In genomic region chr6:75374913-75375530, GRCh38 we compare ENCODE assay signal across 28 cellular contexts.
A peak's percentile ranks its signal among the peaks of the same experiment; 100 is the strongest.
DNase-seq lines count a peak whose midpoint lies in the region; ATAC-seq and TF ChIP-seq lines count a peak whose summit lies in the region.
"Had no signal": no experiment of that assay in that cellular context is flagged by ENCODE, and none has a peak within 500 bp of the region (broad histone marks: within the 10 kb centered on the region; RNA-seq: fewer than 3 reads in every experiment).

No MANE protein-coding gene starts in this region.

- DNase-seq in ELF-1 (ENCODE audit: low read depth, low spot score) (peak; percentile 68), left ventricle myocardium superior (no peak), SJCRH30 (no peak), sciatic nerve (ENCODE audit: low spot score) (no peak), CD14-positive monocyte (ENCODE audit: low spot score) (no peak)
- no peak for DNase-seq in naive thymus-derived CD4-positive, alpha-beta T cell
- DNase-seq: activated CD4-positive, CD25-positive, alpha-beta regulatory T cell; activated CD8-positive, alpha-beta T cell treated with anti-CD3 and anti-CD28 coated beads for 36 hours; activated naive CD4-positive, alpha-beta T cell treated with anti-CD3 and anti-CD28 coated beads for 36 hours; activated T-cell treated with anti-CD3 and anti-CD28 coated beads, Interleukin-2, amount 50 U/mL, for 1 hour; amygdala; caudate nucleus; GDM1; immature natural killer cell; NCI-H2107; NCI-H510A treated with DMSO at 0.1 percent for 48 hours; right lobe of liver; uterus had no signal

- no peaks in the 10 kb centered on the region for H3K4me1 ChIP-seq in naive thymus-derived CD4-positive, alpha-beta T cell (ENCODE audit: control insufficient read depth in 2 of 2, insufficient read depth in 2 of 2, low read length in 2 of 2)
- no peaks in the 10 kb centered on the region for H3K4me1 ChIP-seq in SJCRH30
- H3K4me1 ChIP-seq: right lobe of liver, suprapubic skin, uterus had no signal

- POLR2A ChIA-PET in naive thymus-derived CD4-positive, alpha-beta T cell (lab: Charles Lee): no interaction called here

- H3K27ac Mint-ChIP-seq in brain (peak overlapping the region in 3 of 5 experiments; percentile 13 to 59 (median 14)), CD14-positive monocyte (no peak overlapping the region)
- H3K27ac Mint-ChIP-seq in naive thymus-derived CD4-positive, alpha-beta T cell: no peak overlapping the region
- H3K27ac Mint-ChIP-seq: activated CD8-positive, alpha-beta T cell treated with anti-CD3 and anti-CD28 coated beads for 36 hours; activated naive CD4-positive, alpha-beta T cell treated with anti-CD3 and anti-CD28 coated beads for 36 hours; immature natural killer cell; T-helper 2 cell treated with Interferon-gamma antibody and Interleukin-4, amounts not matched to agents 5 μg/mL and 100 μg/mL, for 36 hours had no signal

- CTCF ChIA-PET in naive thymus-derived CD4-positive, alpha-beta T cell (lab: Charles Lee): interaction anchor here (0.8 kb wide), 1 partner anchor 13 kb away, joined by 3 read pairs; no protein-coding TSS in a partner anchor

- H3K9me3 ChIP-seq in naive thymus-derived CD4-positive, alpha-beta T cell (ENCODE audit: control insufficient read depth in 2 of 3, low read length in 3 of 3): no peaks in the 10 kb centered on the region
- H3K9me3 ChIP-seq in SJCRH30 (replicated peaks): no peaks in the 10 kb centered on the region
- H3K9me3 ChIP-seq: right lobe of liver, suprapubic skin, uterus had no signal

- intact Hi-C loops in left ventricle myocardium superior (cut with micrococcal nuclease) (no loop called here), sciatic nerve (cut with DNase I) (no loop called here), CD14-positive monocyte (cut with micrococcal nuclease) (no loop called here)
- intact Hi-C loops in naive thymus-derived CD4-positive, alpha-beta T cell (cut with micrococcal nuclease): no loop called here

- no peaks in the 10 kb centered on the region for H3K27me3 ChIP-seq in naive thymus-derived CD4-positive, alpha-beta T cell (ENCODE audit: control insufficient read depth in 2 of 2, insufficient read depth in 2 of 2, low read length in 2 of 2)
- no peaks in the 10 kb centered on the region for H3K27me3 ChIP-seq in SJCRH30
- H3K27me3 ChIP-seq: gastroesophageal sphincter, right lobe of liver, suprapubic skin, uterus had no signal

- no peak overlapping the region for H3K4me3 ChIP-seq in naive thymus-derived CD4-positive, alpha-beta T cell (ENCODE audit: low read length)
- no peak overlapping the region for H3K4me3 ChIP-seq in SJCRH30
- H3K4me3 ChIP-seq: gastroesophageal sphincter, right lobe of liver, suprapubic skin, uterus had no signal

- no peak overlapping the region for H3K4me3 Mint-ChIP-seq in brain
- no peak overlapping the region for H3K4me3 Mint-ChIP-seq in naive thymus-derived CD4-positive, alpha-beta T cell
- no peak overlapping the region for H3K4me3 Mint-ChIP-seq in CD14-positive monocyte
- H3K4me3 Mint-ChIP-seq: activated CD8-positive, alpha-beta T cell treated with anti-CD3 and anti-CD28 coated beads for 36 hours; activated naive CD4-positive, alpha-beta T cell treated with anti-CD3 and anti-CD28 coated beads for 36 hours; immature natural killer cell; T-helper 2 cell treated with Interferon-gamma antibody and Interleukin-4, amounts not matched to agents 5 μg/mL and 100 μg/mL, for 36 hours had no signal

- no peaks in the 10 kb centered on the region for H3K36me3 Mint-ChIP-seq in brain
- H3K36me3 Mint-ChIP-seq in naive thymus-derived CD4-positive, alpha-beta T cell: peaks cover 0 to 4% (median 0%) of the 10 kb centered on the region in 5 donors
- no peaks in the 10 kb centered on the region for H3K36me3 Mint-ChIP-seq in CD14-positive monocyte
- H3K36me3 Mint-ChIP-seq: immature natural killer cell had no signal

- H3K9me3 Mint-ChIP-seq in brain (peaks cover 0 to 2% (median 0%) of the 10 kb centered on the region in 5 experiments), CD14-positive monocyte (peaks cover 0 to 4% (median 2%) of the 10 kb centered on the region in 7 donors)
- H3K9me3 Mint-ChIP-seq in naive thymus-derived CD4-positive, alpha-beta T cell: peaks cover 0 to 5% (median 0%) of the 10 kb centered on the region in 11 donors
- H3K9me3 Mint-ChIP-seq: activated CD8-positive, alpha-beta T cell treated with anti-CD3 and anti-CD28 coated beads for 36 hours; activated naive CD4-positive, alpha-beta T cell treated with anti-CD3 and anti-CD28 coated beads for 36 hours; T-helper 2 cell treated with Interferon-gamma antibody and Interleukin-4, amounts not matched to agents 5 μg/mL and 100 μg/mL, for 36 hours had no signal

- H3K4me1 Mint-ChIP-seq in brain: peaks cover 18% of the 10 kb centered on the region
- no peaks in the 10 kb centered on the region for H3K4me1 Mint-ChIP-seq in naive thymus-derived CD4-positive, alpha-beta T cell
- no peaks in the 10 kb centered on the region for H3K4me1 Mint-ChIP-seq in CD14-positive monocyte
- H3K4me1 Mint-ChIP-seq: immature natural killer cell had no signal

- no peak overlapping the region for H3K27ac ChIP-seq in naive thymus-derived CD4-positive, alpha-beta T cell (ENCODE audit: low read depth, low read length)
- H3K27ac ChIP-seq in SJCRH30: no peak overlapping the region
- H3K27ac ChIP-seq: C4-2B, right lobe of liver, suprapubic skin, uterus had no signal

- TF ChIP-seq CTCF in brain (conservative IDR thresholded peaks at IDR 0.05) (no peak), CD14-positive monocyte (IDR thresholded peaks at IDR 0.05) (no peak)

- ATAC-seq in left ventricle myocardium superior: peak; percentile 56
- peak; percentile 18 for ATAC-seq in naive thymus-derived CD4-positive, alpha-beta T cell
- no peak for ATAC-seq in GM18505 (IDR thresholded peaks at IDR 0.05; ENCODE audit: unreplicated experiment)
- ATAC-seq in sciatic nerve: no peak
- ATAC-seq: activated CD8-positive, alpha-beta T cell treated with anti-CD3 and anti-CD28 coated beads for 36 hours; esophagus mucosa; gastroesophageal sphincter; HCT116; HepG2; right lobe of liver; SK-N-SH treated with all-trans-retinoic acid at 6 μM for 48 hours had no signal

- H3K27me3 Mint-ChIP-seq in brain (no peaks in the 10 kb centered on the region), CD14-positive monocyte (ENCODE audit: low read depth in 3 of 3) (peaks cover 0 to 5% (median 3%) of the 10 kb centered on the region in 3 donors)
- peaks cover 4 to 18% (median 5%) of the 10 kb centered on the region in 5 donors for H3K27me3 Mint-ChIP-seq in naive thymus-derived CD4-positive, alpha-beta T cell
- H3K27me3 Mint-ChIP-seq: activated CD8-positive, alpha-beta T cell treated with anti-CD3 and anti-CD28 coated beads for 36 hours had no signal

- no peaks in the 10 kb centered on the region for H3K36me3 ChIP-seq in naive thymus-derived CD4-positive, alpha-beta T cell (ENCODE audit: control insufficient read depth in 2 of 3, insufficient read depth in 3 of 3, low read length in 3 of 3)
- no peaks in the 10 kb centered on the region for H3K36me3 ChIP-seq in SJCRH30
- H3K36me3 ChIP-seq: right lobe of liver, suprapubic skin, uterus had no signal

- no peak for TF ChIP-seq POLR2A in GM18505 (IDR thresholded peaks at IDR 0.05; ENCODE audit: borderline replicate concordance, extremely low read depth, insufficient read depth, insufficient read length)

Comparison
In these comparisons a context has a peak if more than half of its experiments do, and no peak if none do; other contexts are left out.
1. H3K27ac Mint-ChIP-seq: peak in brain (3 of 5); none in naive thymus-derived CD4-positive, alpha-beta T cell (0 of 9) and CD14-positive monocyte (0 of 7).
2. ATAC-seq: peak in left ventricle myocardium superior (single experiment) and naive thymus-derived CD4-positive, alpha-beta T cell (single experiment); none in GM18505 (single experiment) and sciatic nerve (single experiment).